16 cellular contexts compared by ENCODE assay signal in genomic region chr10:76251773-76252617, GRCh38.
A peak's percentile ranks its signal among the peaks of the same experiment; 100 is the strongest.
DNase-seq lines count a peak whose midpoint lies in the region; ATAC-seq, FAIRE-seq and TF ChIP-seq lines count a peak whose summit lies in the region.
"Had no signal": no experiment of that assay in that cellular context is flagged by ENCODE, and none has a peak within 500 bp of the region (broad histone marks: within the 10 kb centered on the region; RNA-seq: fewer than 3 reads in every experiment).

No MANE protein-coding gene starts in this region.

- no peak for TF ChIP-seq CTCF in kidney (IDR thresholded peaks at IDR 0.05; ENCODE audit: borderline replicate concordance, extremely low read depth, insufficient read depth)
- TF ChIP-seq CTCF in endothelial cell (IDR thresholded peaks at IDR 0.05; ENCODE audit: unreplicated experiment): no peak

- H3K27ac Mint-ChIP-seq in endothelial cell (ENCODE audit: unreplicated experiment): no peak overlapping the region
- H3K27ac Mint-ChIP-seq: activated T-cell treated with anti-CD3 and anti-CD28 coated beads, Interleukin-2, amount 50 U/mL, for 72 hours; GM23338; immature natural killer cell; stimulated activated memory B cell treated with anti-CD40 and anti-IgM and Interleukin-4, amounts not matched to agents 10 μg/mL and 1 μg/mL and 100 μg/mL, for 72 hours had no signal

- peak; percentile 93 for DNase-seq in EH (ENCODE audit: low read depth)
- DNase-seq in SHP77 (lab: John Stamatoyannopoulos, UW): peak; percentile 74
- peak; percentile 94 for DNase-seq in kidney
- peak; percentile 21 for DNase-seq in renal cortical epithelial cell (ENCODE audit: low read depth)
- DNase-seq in COLO668 (lab: John Stamatoyannopoulos, UW; ENCODE audit: unreplicated experiment): no peak
- no peak for DNase-seq in endothelial cell (ENCODE audit: low spot score)
- DNase-seq in HuH-7.5 (ENCODE audit: low spot score): no peak
- DNase-seq: activated CD4-positive, CD25-positive, alpha-beta regulatory T cell treated with anti-CD3 and anti-CD28 coated beads, Interleukin-2, amount 50 U/mL, for 72 hours; activated T-cell treated with anti-CD3 and anti-CD28 coated beads, Interleukin-2, amount 50 U/mL, for 72 hours; erythroblast; immature natural killer cell; NCI-H1694 treated with DMSO at 0.1 percent for 48 hours; stimulated activated CD4-positive, alpha-beta T cell treated with anti-CD3 and anti-CD28 coated beads, Interleukin-1b, Interleukin-23, amount 100 ng/mL, for 48 hours had no signal

- H3K36me3 Mint-ChIP-seq in endothelial cell (ENCODE audit: low read depth, unreplicated experiment): no peaks in the 10 kb centered on the region
- H3K36me3 Mint-ChIP-seq: immature natural killer cell; stimulated activated memory B cell treated with anti-CD40 and anti-IgM and Interleukin-4, amounts not matched to agents 10 μg/mL and 1 μg/mL and 100 μg/mL, for 72 hours had no signal

- peak overlapping the region in 1 of 2 donors; percentile 68 for H3K27ac ChIP-seq in kidney (ENCODE audit: low read depth in 2 of 2, low read length in 2 of 2)

- H3K4me1 ChIP-seq in kidney (ENCODE audit: control insufficient read depth in 1 of 2, insufficient read depth in 1 of 2, low read depth in 1 of 2, low read length in 2 of 2): peaks cover 0 to 5% of the 10 kb centered on the region in 2 donors

- no peaks in the 10 kb centered on the region for H3K4me1 Mint-ChIP-seq in endothelial cell (ENCODE audit: unreplicated experiment)
- H3K4me1 Mint-ChIP-seq: GM23338; immature natural killer cell; stimulated activated memory B cell treated with anti-CD40 and anti-IgM and Interleukin-4, amounts not matched to agents 10 μg/mL and 1 μg/mL and 100 μg/mL, for 72 hours had no signal

- H3K27me3 Mint-ChIP-seq in endothelial cell (ENCODE audit: unreplicated experiment): no peaks in the 10 kb centered on the region
- H3K27me3 Mint-ChIP-seq: stimulated activated memory B cell treated with anti-CD40 and anti-IgM and Interleukin-4, amounts not matched to agents 10 μg/mL and 1 μg/mL and 100 μg/mL, for 72 hours had no signal

- intact Hi-C loops in kidney (cut with DNase I): no loop called here

- FAIRE-seq in kidney (lab: Jason Lieb, UNC): peak; percentile 77

- no peak for ATAC-seq in HG02884 (IDR thresholded peaks at IDR 0.05; ENCODE audit: unreplicated experiment)
- ATAC-seq: activated T-cell treated with anti-CD3 and anti-CD28 coated beads, Interleukin-2, amount 50 U/mL, for 72 hours; GM23338; stimulated activated memory B cell treated with anti-CD40 and anti-IgM and Interleukin-4, amounts not matched to agents 10 μg/mL and 1 μg/mL and 100 μg/mL, for 72 hours had no signal

- no peaks in the 10 kb centered on the region for H3K9me3 Mint-ChIP-seq in endothelial cell (ENCODE audit: unreplicated experiment)
- H3K9me3 Mint-ChIP-seq: GM23338; immature natural killer cell; stimulated activated memory B cell treated with anti-CD40 and anti-IgM and Interleukin-4, amounts not matched to agents 10 μg/mL and 1 μg/mL and 100 μg/mL, for 72 hours had no signal

- H3K4me3 Mint-ChIP-seq in endothelial cell (ENCODE audit: unreplicated experiment): no peak overlapping the region
- H3K4me3 Mint-ChIP-seq: activated T-cell treated with anti-CD3 and anti-CD28 coated beads, Interleukin-2, amount 50 U/mL, for 72 hours; GM23338; immature natural killer cell; stimulated activated memory B cell treated with anti-CD40 and anti-IgM and Interleukin-4, amounts not matched to agents 10 μg/mL and 1 μg/mL and 100 μg/mL, for 72 hours had no signal

- H3K9me3 ChIP-seq in kidney (ENCODE audit: control insufficient read depth in 1 of 2, low read length in 2 of 2): no peaks in the 10 kb centered on the region

- H3K4me3 ChIP-seq in kidney (ENCODE audit: low read length in 2 of 2): no peak overlapping the region
- H3K4me3 ChIP-seq: GM23338 had no signal

- H3K36me3 ChIP-seq in kidney (ENCODE audit: control insufficient read depth in 1 of 2, insufficient read depth in 2 of 2, low read length in 2 of 2): no peaks in the 10 kb centered on the region

- no peak overlapping the region for H3K9ac ChIP-seq in kidney (ENCODE audit: low read length in 2 of 2)

Comparison
In these comparisons a context has a peak if more than half of its experiments do, and no peak if none do; other contexts are left out.
1. DNase-seq: peak in EH (single experiment), SHP77 (2 of 2), kidney (single experiment) and renal cortical epithelial cell (single experiment); none in COLO668 (single experiment), endothelial cell (single experiment) and HuH-7.5 (single experiment).